In the genomic region with DNA sequence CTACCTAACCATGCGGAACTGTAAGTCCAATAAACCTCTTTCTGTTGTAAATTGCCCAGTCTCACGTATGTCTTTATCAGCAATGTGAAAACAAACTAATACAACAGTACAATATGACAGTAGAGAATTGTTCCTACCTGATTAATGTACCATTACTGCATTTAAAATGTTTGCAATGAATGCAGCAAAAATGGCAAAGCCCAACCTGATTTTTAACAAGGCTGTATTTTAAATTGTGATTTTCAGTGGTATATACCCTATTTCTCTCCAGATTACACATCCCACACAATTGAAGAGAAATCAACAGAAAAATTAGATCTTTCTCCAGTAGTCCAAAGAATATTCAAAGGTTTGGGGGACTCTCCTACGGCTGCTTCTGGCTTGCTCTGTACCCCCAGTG, we compare ENCODE assay signal across 19 cellular contexts. TPM values are rescaled to one million over a fixed set of nuclear protein-coding genes. Genes with fewer than 3 reads are reported as not detected.
"Had no signal": no experiment of that assay in that cellular context is flagged by ENCODE, and none has a peak within 500 bp of the region (broad histone marks: within the 10 kb centered on the region; RNA-seq: fewer than 3 reads in every experiment).

No MANE protein-coding gene starts in this region.

- DNase-seq: effector memory CD4-positive, alpha-beta T cell; heart left ventricle; hippocampal formation; left colon; mesendoderm; naive B cell; occipital lobe; pancreas; retina; right lobe of liver; stimulated activated CD4-positive, alpha-beta T cell treated with anti-CD3 and anti-CD28 coated beads, Interleukin-4, amount 100 ng/mL, for 4 hours; stimulated activated naive B cell treated with anti-CD40 and anti-IgM and Interleukin-4, amounts not matched to agents 10 μg/mL and 1 μg/mL and 100 μg/mL, for 72 hours; stimulated activated naive CD8-positive, alpha-beta T cell treated with anti-CD3 and anti-CD28 coated beads, Interleukin-15, amount 100 ng/mL, for 72 hours; substantia nigra; transverse colon had no signal

- ATAC-seq: esophagus mucosa; heart left ventricle; left colon; pancreas; right lobe of liver; stimulated activated naive B cell treated with anti-CD40 and anti-IgM and Interleukin-4, amounts not matched to agents 10 μg/mL and 1 μg/mL and 100 μg/mL, for 72 hours; stimulated activated naive CD8-positive, alpha-beta T cell treated with anti-CD3 and anti-CD28 coated beads, Interleukin-15, amount 100 ng/mL, for 72 hours had no signal

RNA-seq across cellular contexts. Expression of a gene that starts 3.3 kb away (rescaled TPM):
- total RNA-seq: glomerular endothelial cell, lung microvascular endothelial cell, ureter had no signal
